Comparison of ENCODE assay signal across 8 cellular contexts in genomic region chr1:154183045-154183968, GRCh38. TPM values are rescaled to one million over a fixed set of nuclear protein-coding genes. Genes with fewer than 3 reads are reported as not detected.
DNase-seq lines count a peak whose midpoint lies in the region; ATAC-seq, FAIRE-seq and TF ChIP-seq lines count a peak whose summit lies in the region.

No MANE protein-coding gene starts in this region.

- ATAC-seq in GM18519 (IDR thresholded peaks at IDR 0.05; ENCODE audit: low FRiP score, unreplicated experiment) (peak; percentile 37), HG03045 (IDR thresholded peaks at IDR 0.05; ENCODE audit: unreplicated experiment) (peak; percentile 81), body of pancreas (peak; percentile 97), sciatic nerve (peak; percentile 99)

- intact Hi-C loops in body of pancreas (cut with DNase I) (no loop called here), sciatic nerve (cut with DNase I) (no loop called here)

- H3K9me3 ChIP-seq in body of pancreas = no peaks in the 10 kb centered on the region

- H3K36me3 ChIP-seq in body of pancreas (replicated peaks in 1 of 2; ENCODE audit: insufficient read depth in 1 of 2, low read depth in 2 of 2) = no peaks in the 10 kb centered on the region

- no peak for TF ChIP-seq CTCF in 22Rv1 (IDR thresholded peaks at IDR 0.05)
- TF ChIP-seq CTCF in body of pancreas (IDR thresholded peaks at IDR 0.05) = peak in 4 of 7 experiments; percentile 39 to 59 (median 52)

- peak; percentile 97 for FAIRE-seq in TTC549 (lab: Jason Lieb, UNC)

- WGBS in body of pancreas, 2 donors = 5 to 12% methylated on average over 18 to 44 of the region's 44 CpGs

- peak; percentile 97 to 99 (median 99) for TF ChIP-seq POLR2A in body of pancreas (IDR thresholded peaks at IDR 0.05)

- peak; percentile 99 for DNase-seq in NCI-H2107 (lab: John Stamatoyannopoulos, UW)
- DNase-seq in body of pancreas = peak; percentile 98 to 99 (median 99)
- peak; percentile 94 for DNase-seq in iPS DF 19.7 (ENCODE audit: low read depth, low spot score)
- DNase-seq in sciatic nerve (ENCODE audit: low spot score) = peak; percentile 97

- no peaks in the 10 kb centered on the region for H3K27me3 ChIP-seq in body of pancreas

- peaks cover 78% of the 10 kb centered on the region for H3K4me1 ChIP-seq in body of pancreas

- H3K27ac ChIP-seq in 22Rv1 = peak overlapping the region; percentile 91
- peak overlapping the region; percentile 57 to 94 (median 84) for H3K27ac ChIP-seq in body of pancreas

- H3K4me3 ChIP-seq in body of pancreas = peak overlapping the region; percentile 46 to 79

RNA-seq across cellular contexts. Expression of gene TPM3, which starts 8.6 kb away (rescaled TPM):
- total RNA-seq in body of pancreas (100 to 1,000 TPM in 1 of 2 donors, 10 to 100 TPM in 1; 74.2 to 131 TPM), sciatic nerve (229 TPM)

RNA-seq across cellular contexts. Expression of gene CFAP141, which starts 22.8 kb away (rescaled TPM):
- total RNA-seq in body of pancreas = not detected
- total RNA-seq in sciatic nerve = not detected

RNA-seq across cellular contexts. Expression of gene NUP210L, which starts 28.4 kb away (rescaled TPM):
- total RNA-seq in body of pancreas (not detected), sciatic nerve (0.18 TPM)

RNA-seq across cellular contexts. Expression of gene UBAP2L, which starts 37.4 kb away (rescaled TPM):
- total RNA-seq in body of pancreas (10 to 100 TPM; 38.1 to 50.1 TPM), sciatic nerve (142 TPM)

Comparison
In these comparisons a context has a peak if more than half of its experiments do, and no peak if none do; other contexts are left out.
1. Peak in every context shown above with its lines: DNase-seq, ATAC-seq, H3K4me3 ChIP-seq and H3K27ac ChIP-seq.
2. ATAC-seq: peak in every context shown above with its lines; median percentile 99 in sciatic nerve; 97 in body of pancreas; 81 in HG03045; 37 in GM18519.